In the genomic region with DNA sequence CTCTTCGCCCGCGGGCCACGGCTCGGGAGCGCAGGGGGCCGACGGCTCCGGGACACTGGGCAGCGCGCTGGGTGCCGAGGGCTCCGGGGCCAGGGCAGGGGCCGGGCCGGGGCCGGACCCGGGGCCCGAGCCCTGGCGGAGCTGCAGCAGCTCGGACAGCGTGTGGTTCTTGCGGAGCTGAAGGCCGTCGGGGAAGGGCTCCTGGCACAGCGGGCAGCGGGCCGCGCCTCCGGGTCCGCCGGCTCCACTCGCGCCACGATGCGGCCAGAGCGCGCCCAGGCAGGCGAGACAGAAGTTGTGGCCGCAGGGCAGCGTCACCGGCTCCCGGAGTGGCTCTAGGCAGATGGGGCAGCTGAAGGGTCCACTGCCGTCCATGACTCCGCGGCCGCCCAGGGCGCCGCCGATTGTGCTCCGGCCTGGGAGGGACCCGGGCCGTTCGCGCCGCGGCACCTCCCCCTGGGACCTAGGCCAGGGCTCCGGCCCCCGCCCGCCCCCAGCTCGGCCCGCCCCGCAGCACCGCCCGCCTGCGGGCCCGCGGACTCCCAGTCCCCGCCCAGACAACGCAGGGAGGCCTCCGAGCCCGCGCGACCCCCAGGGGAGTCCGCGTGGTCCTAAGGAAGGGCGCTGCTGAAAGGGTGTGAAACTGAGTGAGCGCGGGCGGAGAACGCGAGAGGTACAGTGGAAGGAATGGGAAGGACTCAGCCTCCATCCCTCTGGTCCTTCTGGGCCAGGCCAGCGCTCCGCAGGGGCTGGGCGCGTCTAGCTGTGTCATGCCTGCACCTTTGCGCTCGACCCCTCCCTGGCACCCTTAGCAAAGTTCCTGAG, we compare ENCODE assay signal across 8 cellular contexts. TPM values are rescaled to one million over a fixed set of nuclear protein-coding genes. Genes with fewer than 3 reads are reported as not detected.
DNase-seq lines count a peak whose midpoint lies in the region; ATAC-seq and TF ChIP-seq lines count a peak whose summit lies in the region.

A gene with protein sequence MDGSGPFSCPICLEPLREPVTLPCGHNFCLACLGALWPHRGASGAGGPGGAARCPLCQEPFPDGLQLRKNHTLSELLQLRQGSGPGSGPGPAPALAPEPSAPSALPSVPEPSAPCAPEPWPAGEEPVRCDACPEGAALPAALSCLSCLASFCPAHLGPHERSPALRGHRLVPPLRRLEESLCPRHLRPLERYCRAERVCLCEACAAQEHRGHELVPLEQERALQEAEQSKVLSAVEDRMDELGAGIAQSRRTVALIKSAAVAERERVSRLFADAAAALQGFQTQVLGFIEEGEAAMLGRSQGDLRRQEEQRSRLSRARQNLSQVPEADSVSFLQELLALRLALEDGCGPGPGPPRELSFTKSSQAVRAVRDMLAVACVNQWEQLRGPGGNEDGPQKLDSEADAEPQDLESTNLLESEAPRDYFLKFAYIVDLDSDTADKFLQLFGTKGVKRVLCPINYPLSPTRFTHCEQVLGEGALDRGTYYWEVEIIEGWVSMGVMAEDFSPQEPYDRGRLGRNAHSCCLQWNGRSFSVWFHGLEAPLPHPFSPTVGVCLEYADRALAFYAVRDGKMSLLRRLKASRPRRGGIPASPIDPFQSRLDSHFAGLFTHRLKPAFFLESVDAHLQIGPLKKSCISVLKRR (minus strand): TSS at position 408 of the 825 bp plus-strand sequence. CDS start 33 bp downstream, at position 375.

- no peaks in the 10 kb centered on the region for H3K9me3 ChIP-seq in thyroid gland

- peak; percentile 9 for ATAC-seq in HG03045 (IDR thresholded peaks at IDR 0.05; ENCODE audit: unreplicated experiment)

- peak; percentile 74 for DNase-seq in D341Med (ENCODE audit: low spot score)
- DNase-seq in T-helper 2 cell treated with Interferon-gamma antibody and Interleukin-4, amounts not matched to agents 5 μg/mL and 100 μg/mL, for 36 hours (ENCODE audit: low spot score), result no peak
- no peak for DNase-seq in epithelial cell of proximal tubule (ENCODE audit: low read depth)
- DNase-seq in midbrain (lab: John Stamatoyannopoulos, UW), result peak; percentile 74
- DNase-seq in thyroid gland, result peak; percentile 56 to 62
- no peak for DNase-seq in inferior parietal cortex (ENCODE audit: extremely low spot score)
- no peak for DNase-seq in activated effector memory CD4-positive, alpha-beta T cell treated with Interleukin-2 at 50 U/mL for 16 hours

- H3K36me3 Mint-ChIP-seq in T-helper 2 cell treated with Interferon-gamma antibody and Interleukin-4, amounts not matched to agents 5 μg/mL and 100 μg/mL, for 36 hours (ENCODE audit: low read depth), result peaks cover 4% of the 10 kb centered on the region

- peaks cover 0 to 6% of the 10 kb centered on the region in 2 donors for H3K36me3 ChIP-seq in thyroid gland

- no peaks in the 10 kb centered on the region for H3K27me3 ChIP-seq in thyroid gland

- H3K4me1 ChIP-seq in thyroid gland, result peaks cover 28 to 41% of the 10 kb centered on the region in 2 donors

- peak within 1 kb of the TSS; percentile 75 to 91 (median 91) for H3K27ac ChIP-seq in thyroid gland

- H3K27me3 Mint-ChIP-seq in T-helper 2 cell treated with Interferon-gamma antibody and Interleukin-4, amounts not matched to agents 5 μg/mL and 100 μg/mL, for 36 hours (ENCODE audit: low read depth), result peaks cover 14% of the 10 kb centered on the region

- H3K27ac Mint-ChIP-seq in T-helper 2 cell treated with Interferon-gamma antibody and Interleukin-4, amounts not matched to agents 5 μg/mL and 100 μg/mL, for 36 hours, result peak within 1 kb of the TSS; percentile 88

- TF ChIP-seq CTCF in epithelial cell of proximal tubule (conservative IDR thresholded peaks at IDR 0.05; ENCODE audit: low read depth, low read length), result no peak
- TF ChIP-seq CTCF in thyroid gland (IDR thresholded peaks at IDR 0.05), result peak in 1 of 6 experiments; percentile 23

- intact Hi-C loops in thyroid gland (cut with DNase I), result no loop called here

- H3K4me3 Mint-ChIP-seq in T-helper 2 cell treated with Interferon-gamma antibody and Interleukin-4, amounts not matched to agents 5 μg/mL and 100 μg/mL, for 36 hours, result peak within 1 kb of the TSS; percentile 89

- TF ChIP-seq POLR2A in thyroid gland (IDR thresholded peaks at IDR 0.05), result peak; percentile 39 to 65

- H3K4me3 ChIP-seq in epithelial cell of proximal tubule (ENCODE audit: low read depth, low read length) (peak within 1 kb of the TSS; percentile 66), thyroid gland (replicated peaks in 1 of 3) (peak within 1 kb of the TSS in 2 of 3 donors; percentile 13 to 54)

- no peaks in the 10 kb centered on the region for H3K9me3 Mint-ChIP-seq in T-helper 2 cell treated with Interferon-gamma antibody and Interleukin-4, amounts not matched to agents 5 μg/mL and 100 μg/mL, for 36 hours

- peaks cover 22% of the 10 kb centered on the region for H3K4me1 Mint-ChIP-seq in T-helper 2 cell treated with Interferon-gamma antibody and Interleukin-4, amounts not matched to agents 5 μg/mL and 100 μg/mL, for 36 hours (ENCODE audit: low read depth)

- 5% methylated on average over 6 to 22 of the region's 87 CpGs for WGBS in thyroid gland, 2 donors

RNA-seq across cellular contexts. Expression of the gene that starts here (rescaled TPM):
- total RNA-seq in epithelial cell of proximal tubule (51.2 and 68.7 TPM in 2 replicates), thyroid gland (10 to 100 TPM; 14.7 to 27.8 (median 19.7) TPM)

Comparison
In these comparisons a context has a peak if more than half of its experiments do, and no peak if none do; other contexts are left out.
1. DNase-seq: peak in D341Med (single experiment), midbrain (single experiment) and thyroid gland (2 of 2); none in T-helper 2 cell treated with Interferon-gamma antibody and Interleukin-4, amounts not matched to agents 5 μg/mL and 100 μg/mL, for 36 hours (single experiment), epithelial cell of proximal tubule (single experiment), inferior parietal cortex (single experiment) and activated effector memory CD4-positive, alpha-beta T cell treated with Interleukin-2 at 50 U/mL for 16 hours (single experiment).